In the genomic region with DNA sequence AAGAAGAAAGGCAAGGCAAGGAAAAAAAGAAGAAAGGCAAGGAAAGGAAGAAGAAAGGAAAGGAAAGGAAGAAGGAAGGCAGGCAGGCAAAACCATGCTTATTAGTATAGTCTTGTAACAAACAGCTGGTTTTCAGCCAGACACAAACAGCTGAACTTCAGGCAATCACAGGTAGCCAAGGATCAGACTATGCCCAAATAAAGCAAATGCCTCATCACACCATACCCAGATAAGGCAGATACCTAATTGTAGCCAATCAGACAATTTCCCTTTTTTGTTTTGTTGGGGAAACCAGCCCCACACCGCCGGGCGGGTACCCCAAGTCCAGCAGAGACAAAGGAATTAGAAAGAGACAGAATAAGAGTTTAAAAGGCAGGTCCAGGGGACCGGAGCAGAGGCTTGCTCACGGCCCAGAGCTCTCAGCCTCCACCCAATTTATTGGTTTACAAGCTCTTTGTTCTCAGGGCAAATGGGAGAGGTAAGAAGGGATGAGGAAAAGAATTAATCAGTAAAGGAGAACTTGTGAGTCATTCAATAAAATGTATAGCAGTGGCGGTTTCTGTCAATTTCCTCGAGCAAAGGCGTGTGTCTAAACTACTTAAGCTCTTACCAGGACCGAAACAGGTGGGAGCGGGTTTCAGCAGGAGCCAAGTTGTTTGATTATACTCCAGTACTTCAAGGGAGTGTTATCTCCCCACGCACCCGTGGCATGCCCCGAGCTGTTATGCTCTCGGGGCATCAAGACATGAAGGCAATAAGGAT, we compare ENCODE assay signal across 22 cellular contexts.
DNase-seq lines count a peak whose midpoint lies in the region; ATAC-seq and TF ChIP-seq lines count a peak whose summit lies in the region.
"Had no signal": no experiment of that assay in that cellular context is flagged by ENCODE, and none has a peak within 500 bp of the region (broad histone marks: within the 10 kb centered on the region; RNA-seq: fewer than 3 reads in every experiment).

No MANE protein-coding gene starts in this region.

- TF ChIP-seq POLR2A in transverse colon (IDR thresholded peaks at IDR 0.05) = peak; percentile 23

- peak overlapping the region; percentile 41 for H3K4me2 ChIP-seq in hepatocyte
- H3K4me2 ChIP-seq: BLaER1, PC-9 had no signal

- H3K27ac ChIP-seq in hepatocyte (no peak overlapping the region), transverse colon (peak overlapping the region; percentile 77 to 86 (median 83))
- H3K27ac ChIP-seq: BLaER1, PC-9, SJCRH30 had no signal

- ATAC-seq in GM19463 (IDR thresholded peaks at IDR 0.05; ENCODE audit: unreplicated experiment) = no peak
- ATAC-seq: Right ventricle myocardium inferior, SK-N-SH treated with all-trans-retinoic acid at 6 μM for 48 hours had no signal

- H3K36me3 ChIP-seq in hepatocyte (replicated peaks; ENCODE audit: insufficient read depth, low read depth) (no peaks in the 10 kb centered on the region), transverse colon (no peaks in the 10 kb centered on the region)
- H3K36me3 ChIP-seq: BLaER1, SJCRH30 had no signal

- WGBS in hepatocyte (ENCODE audit: low lambda C conversion rate, missing lambda C conversion rate) = 71% methylated on average over 14 of the region's 14 CpGs
- WGBS in transverse colon (ENCODE audit: low coverage in 1 of 2), 2 donors = 36 to 63% methylated on average over 8 to 14 of the region's 14 CpGs

- no peaks in the 10 kb centered on the region for H3K9me2 ChIP-seq in hepatocyte (replicated peaks; ENCODE audit: insufficient read depth)

- H3K79me2 ChIP-seq in hepatocyte = no peaks in the 10 kb centered on the region

- H3K4me1 ChIP-seq in hepatocyte (ENCODE audit: insufficient read depth) (no peaks in the 10 kb centered on the region), transverse colon (peaks cover 0 to 9% (median 2%) of the 10 kb centered on the region in 4 donors)
- H3K4me1 ChIP-seq: BLaER1, SJCRH30 had no signal

- peak; percentile 57 for DNase-seq in LoVo (ENCODE audit: low spot score)
- DNase-seq in epithelial cell of esophagus (ENCODE audit: low read depth) = peak; percentile 8
- DNase-seq in hepatocyte (ENCODE audit: low spot score) = no peak
- DNase-seq in transverse colon = peak; percentile 69
- no peak for DNase-seq in NOMO-1 (lab: John Stamatoyannopoulos, UW; ENCODE audit: unreplicated experiment in 2 of 2)
- no peak for DNase-seq in activated naive CD4-positive, alpha-beta T cell treated with Interleukin-2 at 50 U/mL for 16 hours
- DNase-seq: CD4-positive, CD25-positive, alpha-beta regulatory T cell; GOT3; HCEC 1CT; NCI-H1092; NCI-H1417 treated with DMSO at 0.1 percent for 48 hours; NCI-H1694 treated with DMSO at 0.1 percent for 48 hours; NCI-H2081 treated with DMSO at 0.1 percent for 48 hours; NCI-H2171 treated with DMSO at 0.1 percent for 48 hours; NCI-H345; NCI-H510A treated with DMSO at 0.1 percent for 48 hours; PC-9; SJCRH30 had no signal

- in situ Hi-C loops in transverse colon (cut with MboI; ENCODE audit: low pct_ligation_motif_present in 1 of 4, low pct_unique_long_range_greater_than_20kb in 1 of 4, low sequenced_read_pairs in 3 of 4) = no loop called here

- H3K9me3 ChIP-seq in hepatocyte (ENCODE audit: low read depth) = no peaks in the 10 kb centered on the region
- no peaks in the 10 kb centered on the region for H3K9me3 ChIP-seq in transverse colon
- H3K9me3 ChIP-seq: BLaER1, SJCRH30 had no signal

- TF ChIP-seq CTCF in epithelial cell of esophagus (IDR thresholded peaks at IDR 0.05; ENCODE audit: insufficient read depth, low read depth, low read length, missing control alignments) (no peak), hepatocyte (IDR thresholded peaks at IDR 0.05; ENCODE audit: poor library complexity) (no peak), transverse colon (IDR thresholded peaks at IDR 0.05) (no peak)

- intact Hi-C loops in transverse colon (cut with DNase I; ENCODE audit: low total_unique reads) = no loop called here

- H4K20me1 ChIP-seq in hepatocyte (ENCODE audit: insufficient read depth, poor library complexity, severe bottlenecking) = no peaks in the 10 kb centered on the region
- H4K20me1 ChIP-seq: BLaER1 had no signal

- TF ChIP-seq EP300 in transverse colon (IDR thresholded peaks at IDR 0.05; ENCODE audit: low read depth) = no peak

- H3K4me3 ChIP-seq in epithelial cell of esophagus (ENCODE audit: low read length) = no peak overlapping the region
- no peak overlapping the region for H3K4me3 ChIP-seq in hepatocyte
- H3K4me3 ChIP-seq in transverse colon = peak overlapping the region in 3 of 4 donors; percentile 29 to 48 (median 34)
- H3K4me3 ChIP-seq: BLaER1, PC-9, SJCRH30 had no signal

- no peak overlapping the region for H2AFZ ChIP-seq in hepatocyte
- H2AFZ ChIP-seq: PC-9 had no signal

- H3K27me3 ChIP-seq in hepatocyte (no peaks in the 10 kb centered on the region), transverse colon (no peaks in the 10 kb centered on the region)
- H3K27me3 ChIP-seq: BLaER1, SJCRH30 had no signal

Comparison
In these comparisons a context has a peak if more than half of its experiments do, and no peak if none do; other contexts are left out.
1. DNase-seq: peak in LoVo (single experiment), epithelial cell of esophagus (single experiment) and transverse colon (single experiment); none in hepatocyte (single experiment), NOMO-1 (0 of 2) and activated naive CD4-positive, alpha-beta T cell treated with Interleukin-2 at 50 U/mL for 16 hours (single experiment).
2. H3K4me3 ChIP-seq: peak in transverse colon (3 of 4); none in epithelial cell of esophagus (single experiment) and hepatocyte (single experiment).